Comparison of ENCODE assay signal across 1 cellular context in genomic region chr5:102691434-102691833, GRCh38.
A peak's percentile ranks its signal among the peaks of the same experiment; 100 is the strongest.
TF ChIP-seq lines count a peak whose summit lies in the region.

No MANE protein-coding gene starts in this region.

TF ChIP-seq in liver, 16 proteins besides CTCF, POLR2A, EP300 and RAD21:
- no peak for TF ChIP-seq ZBTB33 (IDR thresholded peaks at IDR 0.05)
- TF ChIP-seq RXRA (IDR thresholded peaks at IDR 0.05): peak; percentile 25 to 32
- TF ChIP-seq EGR1 (IDR thresholded peaks at IDR 0.05; ENCODE audit: low read depth in 2 of 2): no peak
- no peak for TF ChIP-seq JUND (IDR thresholded peaks at IDR 0.05)
- TF ChIP-seq GABPA (IDR thresholded peaks at IDR 0.05 in 1 of 2, conservative IDR thresholded peaks at IDR 0.05 in 1 of 2): no peak
- TF ChIP-seq YY1 (IDR thresholded peaks at IDR 0.05): no peak
- no peak for TF ChIP-seq MAX (IDR thresholded peaks at IDR 0.05)
- TF ChIP-seq SP1 (IDR thresholded peaks at IDR 0.05): no peak
